Comparison of ENCODE assay signal across 23 cellular contexts in genomic region chr11:70860855-70861254, GRCh38.
"Had no signal": no experiment of that assay in that cellular context is flagged by ENCODE, and none has a peak within 500 bp of the region (broad histone marks: within the 10 kb centered on the region; RNA-seq: fewer than 3 reads in every experiment).

No MANE protein-coding gene starts in this region.

- H3K36me3 Mint-ChIP-seq: activated naive CD4-positive, alpha-beta T cell treated with anti-CD3 and anti-CD28 coated beads, Interleukin-2, amount 10 ng/mL, durations not matched to agents 7 days and 5 days had no signal

- H3K4me1 Mint-ChIP-seq: activated CD4-positive, alpha-beta T cell treated with anti-CD3 and anti-CD28 coated beads, Interleukin-2, amount 10 ng/mL, durations not matched to agents 7 days and 5 days; activated naive CD4-positive, alpha-beta T cell treated with anti-CD3 and anti-CD28 coated beads, Interleukin-2, amount 10 ng/mL, durations not matched to agents 7 days and 5 days; activated naive CD8-positive, alpha-beta T cell treated with anti-CD3 and anti-CD28 coated beads, Interleukin-2, amount 50 U/mL, for 24 hours had no signal

- H3K27me3 ChIP-seq: brain microvascular endothelial cell, colonic mucosa, left lung, right lobe of liver, transverse colon, uterus had no signal

- H3K4me3 ChIP-seq: colonic mucosa, left lung, right lobe of liver, transverse colon, uterus had no signal

- DNase-seq: activated CD4-positive, alpha-beta T cell treated with anti-CD3 and anti-CD28 coated beads, Interleukin-2, amount 10 ng/mL, durations not matched to agents 7 days and 5 days; activated CD4-positive, CD25-positive, alpha-beta regulatory T cell; activated CD8-positive, alpha-beta T cell treated with anti-CD3 and anti-CD28 coated beads, Interleukin-2, amount 10 ng/mL, durations not matched to agents 7 days and 5 days; activated effector memory CD4-positive, alpha-beta T cell treated with Interleukin-2 at 50 U/mL for 16 hours; activated naive CD4-positive, alpha-beta T cell treated with anti-CD3 and anti-CD28 coated beads, Interleukin-2, amount 10 ng/mL, durations not matched to agents 7 days and 5 days; activated naive CD8-positive, alpha-beta T cell treated with anti-CD3 and anti-CD28 coated beads, Interleukin-2, amount 50 U/mL, for 24 hours; activated T-cell treated with anti-CD3 and anti-CD28 coated beads, Interleukin-2, amount 50 U/mL, for 48 hours; anterior cingulate cortex; brain microvascular endothelial cell; central memory CD4-positive, alpha-beta T cell; colonic mucosa; erythroblast; foreskin melanocyte; glutamatergic neuron; hippocampal formation; left lung; mammary epithelial cell; right lobe of liver; stimulated activated CD4-positive, alpha-beta T cell treated with anti-CD3 and anti-CD28 coated beads, Interleukin-15, amount 100 ng/mL, for 24 hours; stimulated activated CD4-positive, alpha-beta T cell treated with anti-CD3 and anti-CD28 coated beads, Interleukin-2, amount 100 ng/mL, for 48 hours; transverse colon; uterus had no signal

- H3K4me1 ChIP-seq: colonic mucosa, left lung, right lobe of liver, transverse colon, uterus had no signal

- H3K27me3 Mint-ChIP-seq: activated CD4-positive, alpha-beta T cell treated with anti-CD3 and anti-CD28 coated beads, Interleukin-2, amount 10 ng/mL, durations not matched to agents 7 days and 5 days; activated naive CD4-positive, alpha-beta T cell treated with anti-CD3 and anti-CD28 coated beads, Interleukin-2, amount 10 ng/mL, durations not matched to agents 7 days and 5 days; stimulated activated naive CD8-positive, alpha-beta T cell treated with anti-CD3 and anti-CD28 coated beads, Interleukin-15, Interleukin-2, amounts not matched to agents 100 ng/mL and 50 ng/mL, for 24 hours had no signal

- H3K4me3 Mint-ChIP-seq: activated CD4-positive, alpha-beta T cell treated with anti-CD3 and anti-CD28 coated beads, Interleukin-2, amount 10 ng/mL, durations not matched to agents 7 days and 5 days; activated CD8-positive, alpha-beta T cell treated with anti-CD3 and anti-CD28 coated beads, Interleukin-2, amount 10 ng/mL, durations not matched to agents 7 days and 5 days; activated naive CD4-positive, alpha-beta T cell treated with anti-CD3 and anti-CD28 coated beads, Interleukin-2, amount 10 ng/mL, durations not matched to agents 7 days and 5 days; activated naive CD8-positive, alpha-beta T cell treated with anti-CD3 and anti-CD28 coated beads, Interleukin-2, amount 50 U/mL, for 24 hours; stimulated activated naive CD8-positive, alpha-beta T cell treated with anti-CD3 and anti-CD28 coated beads, Interleukin-15, Interleukin-2, amounts not matched to agents 100 ng/mL and 50 ng/mL, for 24 hours had no signal

- H3K9me3 ChIP-seq: colonic mucosa, left lung, right lobe of liver, transverse colon, uterus had no signal

- H3K27ac ChIP-seq: brain microvascular endothelial cell, colonic mucosa, left lung, right lobe of liver, transverse colon, uterus had no signal

- ATAC-seq: activated CD8-positive, alpha-beta T cell treated with anti-CD3 and anti-CD28 coated beads, Interleukin-2, amount 10 ng/mL, durations not matched to agents 7 days and 5 days; activated naive CD8-positive, alpha-beta T cell treated with anti-CD3 and anti-CD28 coated beads, Interleukin-2, amount 50 U/mL, for 24 hours; left lung; right lobe of liver had no signal

- H3K9me3 Mint-ChIP-seq: activated CD4-positive, alpha-beta T cell treated with anti-CD3 and anti-CD28 coated beads, Interleukin-2, amount 10 ng/mL, durations not matched to agents 7 days and 5 days; activated naive CD4-positive, alpha-beta T cell treated with anti-CD3 and anti-CD28 coated beads, Interleukin-2, amount 10 ng/mL, durations not matched to agents 7 days and 5 days had no signal

- H3K27ac Mint-ChIP-seq: activated CD4-positive, alpha-beta T cell treated with anti-CD3 and anti-CD28 coated beads, Interleukin-2, amount 10 ng/mL, durations not matched to agents 7 days and 5 days; activated CD8-positive, alpha-beta T cell treated with anti-CD3 and anti-CD28 coated beads, Interleukin-2, amount 10 ng/mL, durations not matched to agents 7 days and 5 days; activated naive CD4-positive, alpha-beta T cell treated with anti-CD3 and anti-CD28 coated beads, Interleukin-2, amount 10 ng/mL, durations not matched to agents 7 days and 5 days; activated naive CD8-positive, alpha-beta T cell treated with anti-CD3 and anti-CD28 coated beads, Interleukin-2, amount 50 U/mL, for 24 hours; stimulated activated naive CD8-positive, alpha-beta T cell treated with anti-CD3 and anti-CD28 coated beads, Interleukin-15, Interleukin-2, amounts not matched to agents 100 ng/mL and 50 ng/mL, for 24 hours had no signal

- H3K36me3 ChIP-seq: brain microvascular endothelial cell, colonic mucosa, left lung, right lobe of liver, transverse colon, uterus had no signal
